Comparison of ENCODE assay signal across 2 cellular contexts in the genomic region with DNA sequence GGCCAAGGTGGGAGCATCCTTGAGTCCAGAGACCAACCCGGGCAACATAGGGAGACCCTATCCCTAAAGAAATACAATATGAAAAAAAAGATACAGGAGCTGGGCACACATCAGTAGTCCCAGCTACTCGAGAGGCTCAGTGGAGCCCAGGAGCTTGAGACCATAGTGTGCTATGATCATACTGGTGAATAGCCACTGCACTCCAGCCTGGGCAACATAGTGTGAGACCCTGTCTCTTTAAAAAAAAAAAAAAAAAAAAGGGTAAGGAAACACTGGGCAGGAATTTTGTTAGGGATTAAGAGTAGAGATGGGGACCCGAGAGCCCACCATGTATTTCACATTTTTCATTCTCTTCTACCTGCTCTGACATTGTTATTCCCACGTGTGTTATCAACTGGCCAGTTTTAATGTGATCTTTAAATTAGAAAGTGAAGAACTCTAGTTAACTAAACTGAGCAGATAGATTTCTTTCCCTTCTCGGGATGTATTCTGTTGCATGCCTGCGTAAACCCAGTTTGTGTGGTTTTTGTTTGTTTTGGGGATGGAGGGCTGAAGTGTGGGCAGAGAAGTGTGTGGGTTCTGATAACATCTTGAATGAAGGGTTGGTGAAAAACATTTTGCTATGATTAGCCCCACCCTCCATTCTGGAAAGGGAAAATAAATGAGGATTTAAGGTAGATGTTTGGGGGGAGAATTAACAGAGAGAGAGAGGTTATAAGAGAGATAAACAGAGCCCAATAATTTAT.
TF ChIP-seq lines count a peak whose summit lies in the region.

No MANE protein-coding gene starts in this region.

TF ChIP-seq in WTC11, 78 proteins besides CTCF, POLR2A, EP300 and RAD21:
- no peak for TF ChIP-seq GABPB1 (CRISPR knock-in tag; IDR thresholded peaks at IDR 0.05)
- TF ChIP-seq, protein P1, sequence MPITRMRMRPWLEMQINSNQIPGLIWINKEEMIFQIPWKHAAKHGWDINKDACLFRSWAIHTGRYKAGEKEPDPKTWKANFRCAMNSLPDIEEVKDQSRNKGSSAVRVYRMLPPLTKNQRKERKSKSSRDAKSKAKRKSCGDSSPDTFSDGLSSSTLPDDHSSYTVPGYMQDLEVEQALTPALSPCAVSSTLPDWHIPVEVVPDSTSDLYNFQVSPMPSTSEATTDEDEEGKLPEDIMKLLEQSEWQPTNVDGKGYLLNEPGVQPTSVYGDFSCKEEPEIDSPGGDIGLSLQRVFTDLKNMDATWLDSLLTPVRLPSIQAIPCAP (CRISPR knock-in tag; IDR thresholded peaks at IDR 0.05): no peak
- TF ChIP-seq, protein P2, sequence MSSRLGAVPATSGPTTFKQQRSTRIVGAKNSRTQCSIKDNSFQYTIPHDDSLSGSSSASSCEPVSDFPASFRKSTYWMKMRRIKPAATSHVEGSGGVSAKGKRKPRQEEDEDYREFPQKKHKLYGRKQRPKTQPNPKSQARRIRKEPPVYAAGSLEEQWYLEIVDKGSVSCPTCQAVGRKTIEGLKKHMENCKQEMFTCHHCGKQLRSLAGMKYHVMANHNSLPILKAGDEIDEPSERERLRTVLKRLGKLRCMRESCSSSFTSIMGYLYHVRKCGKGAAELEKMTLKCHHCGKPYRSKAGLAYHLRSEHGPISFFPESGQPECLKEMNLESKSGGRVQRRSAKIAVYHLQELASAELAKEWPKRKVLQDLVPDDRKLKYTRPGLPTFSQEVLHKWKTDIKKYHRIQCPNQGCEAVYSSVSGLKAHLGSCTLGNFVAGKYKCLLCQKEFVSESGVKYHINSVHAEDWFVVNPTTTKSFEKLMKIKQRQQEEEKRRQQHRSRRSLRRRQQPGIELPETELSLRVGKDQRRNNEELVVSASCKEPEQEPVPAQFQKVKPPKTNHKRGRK (CRISPR knock-in tag; IDR thresholded peaks at IDR 0.05; ENCODE audit: borderline replicate concordance): no peak

TF ChIP-seq in endothelial cell of umbilical vein, 7 proteins besides CTCF, POLR2A, EP300 and RAD21:
- no peak for TF ChIP-seq JUN (IDR thresholded peaks at IDR 0.05; ENCODE audit: borderline replicate concordance, insufficient read depth, insufficient read length, low read depth)
- no peak for TF ChIP-seq FOS (IDR thresholded peaks at IDR 0.05; ENCODE audit: borderline replicate concordance, insufficient read depth, low read length)
- TF ChIP-seq, protein P3, sequence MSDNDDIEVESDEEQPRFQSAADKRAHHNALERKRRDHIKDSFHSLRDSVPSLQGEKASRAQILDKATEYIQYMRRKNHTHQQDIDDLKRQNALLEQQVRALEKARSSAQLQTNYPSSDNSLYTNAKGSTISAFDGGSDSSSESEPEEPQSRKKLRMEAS (IDR thresholded peaks at IDR 0.05; ENCODE audit: insufficient read depth, insufficient read length): no peak
- no peak for TF ChIP-seq MYC (IDR thresholded peaks at IDR 0.05; ENCODE audit: low read depth, low read length)
- TF ChIP-seq GATA2 (IDR thresholded peaks at IDR 0.05; ENCODE audit: insufficient read depth, insufficient read length, low read depth, low read length): no peak
- TF ChIP-seq EZH2 (IDR thresholded peaks at IDR 0.05; ENCODE audit: borderline replicate concordance, low read depth, low read length, severe bottlenecking): no peak
- no peak for TF ChIP-seq POLR2AphosphoS5 (IDR thresholded peaks at IDR 0.05; ENCODE audit: insufficient read depth, low read depth, low read length)
TF ChIP-seq in endothelial cell of umbilical vein: peak in this region for 0.
